ENCODE assay signal across 33 cellular contexts in the genomic region with DNA sequence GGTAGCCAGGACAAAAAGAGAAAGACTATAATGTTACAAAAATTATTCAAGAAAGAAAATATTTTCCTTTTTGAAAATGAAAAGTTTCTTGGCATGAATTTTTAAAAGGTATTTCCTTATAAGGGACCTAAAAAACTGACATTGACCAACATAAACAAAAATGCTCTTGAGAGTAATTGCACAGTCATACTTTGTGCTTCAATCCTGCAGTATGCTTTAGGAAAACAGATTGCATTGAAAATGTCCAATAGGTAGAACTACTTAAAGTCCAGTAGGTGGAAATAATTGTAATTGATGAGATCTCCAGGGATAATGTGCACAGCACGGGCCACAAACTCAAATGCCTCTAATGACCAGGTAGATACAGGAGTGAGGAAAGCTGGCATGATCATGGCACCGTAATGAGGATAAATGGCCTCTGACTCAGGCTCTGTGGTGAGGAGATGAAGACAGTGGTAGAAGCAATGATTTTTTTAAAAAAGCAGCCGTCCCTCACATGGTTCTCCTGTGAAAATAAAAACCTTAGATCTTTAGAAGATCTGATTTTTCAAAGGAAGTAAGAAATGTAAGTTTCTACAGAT.
DNase-seq lines count a peak whose midpoint lies in the region; ATAC-seq, FAIRE-seq and TF ChIP-seq lines count a peak whose summit lies in the region.
"Had no signal": no experiment of that assay in that cellular context is flagged by ENCODE, and none has a peak within 500 bp of the region (broad histone marks: within the 10 kb centered on the region; RNA-seq: fewer than 3 reads in every experiment).

No MANE protein-coding gene starts in this region.

- H3K27me3 ChIP-seq in HepG2 (ENCODE audit: control insufficient read depth in 1 of 2, insufficient read depth in 2 of 2, low read length in 2 of 2) (no peaks in the 10 kb centered on the region), right lobe of liver (no peaks in the 10 kb centered on the region)
- H3K27me3 ChIP-seq: BLaER1, body of pancreas, foreskin keratinocyte, neutrophil, SJSA1, transverse colon had no signal

- no peak overlapping the region for H3K9ac ChIP-seq in HepG2 (ENCODE audit: insufficient read depth, low read depth, low read length)
- H3K9ac ChIP-seq: BLaER1, KMS-11 had no signal

- intact Hi-C loops in HepG2 (cut with micrococcal nuclease; ENCODE audit: unreplicated experiment) (no loop called here), right lobe of liver (cut with DNase I) (no loop called here)

- TF ChIP-seq CTCF in HepG2 (CRISPR knock-in tag; IDR thresholded peaks at IDR 0.05): no peak
- no peak for TF ChIP-seq CTCF in right lobe of liver (IDR thresholded peaks at IDR 0.05)

- ATAC-seq in HepG2: no peak
- no peak for ATAC-seq in right lobe of liver
- no peak for ATAC-seq in GM18520 (IDR thresholded peaks at IDR 0.05; ENCODE audit: unreplicated experiment)
- ATAC-seq: activated naive CD8-positive, alpha-beta T cell treated with anti-CD3 and anti-CD28 coated beads, Interleukin-2, amount 50 U/mL, for 24 hours; body of pancreas; esophagus mucosa; foreskin keratinocyte; left ventricle myocardium superior; sciatic nerve had no signal

- BruUV-seq in HepG2 (replicated peaks; lab: Mats Ljungman, UMichigan): no TSS peak

- 0% methylated on average over 3 of the region's 3 CpGs for WGBS in HepG2 (ENCODE audit: low lambda C conversion rate)
- 93% methylated on average over 3 of the region's 3 CpGs for whole genome bisulfite sequencing in right lobe of liver (ENCODE audit: insufficient coverage, low coverage, low lambda C conversion rate, missing lambda C conversion rate)

- no peak for TF ChIP-seq RAD21 in HepG2 (CRISPR knock-in tag; IDR thresholded peaks at IDR 0.05)

- no peak overlapping the region for H3K27ac ChIP-seq in HepG2 (ENCODE audit: extremely low read length, insufficient read depth, low read length)
- no peak overlapping the region for H3K27ac ChIP-seq in right lobe of liver
- H3K27ac ChIP-seq: BLaER1, body of pancreas, foreskin keratinocyte, HL-60, KMS-11, neutrophil, SJSA1, transverse colon had no signal

- DNase-seq in HepG2 (ENCODE audit: low spot score) (no peak), right lobe of liver (no peak), NCI-H69 (lab: John Stamatoyannopoulos, UW) (peak; percentile 98), fibroblast of gingiva (ENCODE audit: low read depth) (peak; percentile 7), stromal cell of bone marrow (ENCODE audit: low read depth) (peak; percentile 18), NCI-H524 treated with DMSO at 0.1 percent for 48 hours (lab: John Stamatoyannopoulos, UW) (no peak), DMS79 treated with DMSO at 0.1 percent for 48 hours (lab: John Stamatoyannopoulos, UW) (no peak)
- DNase-seq: activated B cell treated with CpG ODN at 0.5 μM for 24 hours; activated naive CD4-positive, alpha-beta T cell; activated naive CD8-positive, alpha-beta T cell treated with anti-CD3 and anti-CD28 coated beads, Interleukin-2, amount 50 U/mL, for 24 hours; DMS 273 treated with DMSO at 0.1 percent for 48 hours; foreskin keratinocyte; head of caudate nucleus; left ventricle myocardium superior; MV-4-11; NCI-H187; NCI-H345; NCI-H748 treated with DMSO at 0.1 percent for 48 hours; RPMI8226; stimulated activated CD4-positive, alpha-beta T cell treated with anti-CD3 and anti-CD28 coated beads, Interleukin-4, amount 100 ng/mL, for 1 hour; transverse colon had no signal

- H3K4me2 ChIP-seq in HepG2 (ENCODE audit: low read depth, low read length): no peak overlapping the region
- H3K4me2 ChIP-seq: BLaER1, KMS-11 had no signal

- TF ChIP-seq EP300 in HepG2 (IDR thresholded peaks at IDR 0.05; ENCODE audit: low read depth in 2 of 2, low read length in 2 of 2) (no peak), HepG2 (CRISPR knock-in tag; IDR thresholded peaks at IDR 0.05; ENCODE audit: borderline replicate concordance) (no peak)

- H3K79me2 ChIP-seq in HepG2 (ENCODE audit: insufficient read depth, low read length): no peaks in the 10 kb centered on the region

- no peaks in the 10 kb centered on the region for H4K20me1 ChIP-seq in HepG2 (ENCODE audit: insufficient read depth, low read length)
- H4K20me1 ChIP-seq: BLaER1 had no signal

- CTCF ChIA-PET in HepG2 (lab: Yijun Ruan, JAX; ENCODE audit: low intra/inter-chr PET ratio, low total read pairs): no interaction called here

- POLR2A ChIA-PET in HepG2 (lab: Yijun Ruan, JAX): no interaction called here

- TF ChIP-seq POLR2A in HepG2 (IDR thresholded peaks at IDR 0.05; ENCODE audit: insufficient read depth in 1 of 2, low read depth in 2 of 2, low read length in 2 of 2) (no peak), right lobe of liver (IDR thresholded peaks at IDR 0.05) (no peak)

- H3K4me3 ChIP-seq in HepG2 (replicated peaks in 1 of 3; ENCODE audit: insufficient read depth in 1 of 3, low read depth in 2 of 3, low read length in 3 of 3) (no peak overlapping the region), right lobe of liver (no peak overlapping the region)
- H3K4me3 ChIP-seq: BLaER1, body of pancreas, SJSA1, transverse colon had no signal

- H3K36me3 ChIP-seq in HepG2 (replicated peaks in 1 of 2; ENCODE audit: control insufficient read depth in 1 of 2, insufficient read depth in 2 of 2, low read length in 2 of 2) (no peaks in the 10 kb centered on the region), right lobe of liver (no peaks in the 10 kb centered on the region)
- H3K36me3 ChIP-seq: BLaER1, neutrophil, SJSA1, transverse colon had no signal

- H2AFZ ChIP-seq in HepG2 (ENCODE audit: low read length): no peak overlapping the region

- FAIRE-seq in HepG2 (lab: Jason Lieb, UNC): no peak
- FAIRE-seq: GM18507, H1, keratinocyte had no signal

- no peaks in the 10 kb centered on the region for H3K4me1 ChIP-seq in HepG2 (ENCODE audit: insufficient read depth, low read length)
- peaks cover 0 to 3% (median 0%) of the 10 kb centered on the region in 4 donors for H3K4me1 ChIP-seq in right lobe of liver
- H3K4me1 ChIP-seq: BLaER1, body of pancreas, foreskin keratinocyte, SJSA1, transverse colon had no signal

- H3K9me3 ChIP-seq in HepG2 (ENCODE audit: low read length) (no peaks in the 10 kb centered on the region), right lobe of liver (no peaks in the 10 kb centered on the region)
- H3K9me3 ChIP-seq: BLaER1, body of pancreas, neutrophil, SJSA1, transverse colon had no signal

- in situ Hi-C loops in HepG2 (cut with HindIII; ENCODE audit: extremely low pct_ligation_motif_present, low pct_unique_long_range_greater_than_20kb): no loop called here

TF ChIP-seq in HepG2, 621 proteins besides CTCF, POLR2A, EP300 and RAD21:
- TF ChIP-seq ZNF589 (CRISPR knock-in tag; conservative IDR thresholded peaks at IDR 0.05): no peak
- TF ChIP-seq NFE2L2 (IDR thresholded peaks at IDR 0.05; ENCODE audit: low read length): peak; percentile 58; the same call in 1 of the 2 replicates

Comparison
In these comparisons a context has a peak if more than half of its experiments do, and no peak if none do; other contexts are left out.
1. DNase-seq: peak in NCI-H69 (single experiment), fibroblast of gingiva (single experiment) and stromal cell of bone marrow (single experiment); none in HepG2 (single experiment), right lobe of liver (0 of 3), NCI-H524 treated with DMSO at 0.1 percent for 48 hours (single experiment) and DMS79 treated with DMSO at 0.1 percent for 48 hours (single experiment).